9 cellular contexts compared by ENCODE assay signal in the genomic region with DNA sequence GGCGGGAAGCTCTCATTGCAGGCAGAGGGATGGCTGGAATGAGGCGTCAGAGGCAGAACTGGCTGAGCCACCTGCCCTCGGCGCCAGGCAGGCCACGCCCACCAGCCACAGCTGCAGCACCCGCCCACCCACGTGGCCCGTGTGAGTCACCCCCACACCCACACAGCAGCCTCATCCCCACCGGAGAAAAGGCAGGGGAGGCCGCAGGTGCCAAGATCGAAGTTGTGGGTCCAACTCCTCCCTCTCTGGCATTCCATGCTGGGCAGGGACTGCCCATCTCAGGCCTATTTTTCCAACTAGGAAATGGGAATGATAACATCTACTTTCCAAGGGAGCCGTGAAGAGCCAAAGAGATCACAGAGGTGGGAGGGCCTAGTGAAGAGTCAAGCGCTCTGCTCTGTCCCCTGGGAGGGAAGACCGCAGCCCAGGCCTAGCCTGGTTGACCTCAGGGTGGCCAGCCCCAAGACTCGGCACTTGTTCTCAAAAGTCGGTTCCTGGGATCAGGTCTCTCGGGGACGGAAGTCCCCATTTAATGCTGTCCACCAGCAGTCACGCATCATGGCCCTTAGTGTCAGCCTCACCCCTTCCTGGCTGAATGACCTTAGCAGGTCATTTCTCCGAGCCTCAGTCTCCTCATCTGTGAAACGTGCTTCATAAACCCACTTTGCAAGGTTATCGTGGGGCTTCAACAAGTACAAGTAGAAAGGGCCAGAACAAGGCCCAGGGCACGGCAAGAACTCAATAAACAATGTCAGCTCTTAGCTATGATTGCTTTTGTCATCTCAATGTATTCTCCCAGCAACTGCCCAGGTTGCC. TPM values are rescaled to one million over a fixed set of nuclear protein-coding genes. Genes with fewer than 3 reads are reported as not detected.
DNase-seq lines count a peak whose midpoint lies in the region; ATAC-seq and TF ChIP-seq lines count a peak whose summit lies in the region.
"Had no signal": no experiment of that assay in that cellular context is flagged by ENCODE, and none has a peak within 500 bp of the region (broad histone marks: within the 10 kb centered on the region; RNA-seq: fewer than 3 reads in every experiment).

Gene TRPV3 (minus strand): TSS at position 45 of the 816 bp plus-strand sequence. CDS start 2,962 bp downstream, outside the sequence.

- H3K27me3 ChIP-seq in effector memory CD4-positive, alpha-beta T cell (replicated peaks; ENCODE audit: control insufficient read depth, insufficient read depth, low read length, poor library complexity, severe bottlenecking), result no peaks in the 10 kb centered on the region

- H3K4me3 ChIP-seq in GM12864 (ENCODE audit: low read depth, low read length), result peak within 1 kb of the TSS; percentile 47
- H3K4me3 ChIP-seq in effector memory CD4-positive, alpha-beta T cell (ENCODE audit: insufficient read depth, low read depth, low read length, poor library complexity, severe bottlenecking), result no peak within 1 kb of the TSS

- no peak for TF ChIP-seq CTCF in GM12864 (IDR thresholded peaks at IDR 0.05; ENCODE audit: low read depth, low read length, missing control alignments)

- no peaks in the 10 kb centered on the region for H3K36me3 ChIP-seq in effector memory CD4-positive, alpha-beta T cell (ENCODE audit: control insufficient read depth, insufficient read depth, low read length)

- H3K9me3 ChIP-seq in effector memory CD4-positive, alpha-beta T cell (ENCODE audit: control insufficient read depth, low read length), result no peaks in the 10 kb centered on the region

- ATAC-seq in HG03039 (IDR thresholded peaks at IDR 0.05; ENCODE audit: unreplicated experiment), result peak; percentile 32

- H3K27ac ChIP-seq in effector memory CD4-positive, alpha-beta T cell (ENCODE audit: insufficient read depth, low read length, poor library complexity, severe bottlenecking), result peak within 1 kb of the TSS; percentile 30
- H3K27ac ChIP-seq: HL-60 had no signal

- DNase-seq in GM12864 (ENCODE audit: low read depth), result peak; percentile 24
- DNase-seq in activated CD4-positive, CD25-positive, alpha-beta regulatory T cell treated with anti-CD3 and anti-CD28 coated beads, Interleukin-2, amount 50 U/mL, for 72 hours, result peak; percentile 75
- peak; percentile 29 to 52 (median 34) for DNase-seq in effector memory CD4-positive, alpha-beta T cell
- DNase-seq in stimulated activated CD4-positive, alpha-beta T cell treated with anti-CD3 and anti-CD28 coated beads, Interleukin-12 subunit alpha, Interleukin-12 subunit beta, amount 100 ng/mL, for 4 hours, result peak; percentile 60
- DNase-seq in medulla oblongata (ENCODE audit: extremely low spot score), result no peak
- no peak for DNase-seq in islet precursor cell
- DNase-seq in cerebellum (ENCODE audit: low spot score), result no peak

- H3K4me1 ChIP-seq in effector memory CD4-positive, alpha-beta T cell (ENCODE audit: control insufficient read depth, insufficient read depth, low read length, poor library complexity, severe bottlenecking), result peaks cover 6% of the 10 kb centered on the region

RNA-seq across cellular contexts. Expression of gene TRPV3, which starts in this region (rescaled TPM):
- total RNA-seq in cerebellum, result 0.36 TPM

Comparison
In these comparisons a context has a peak if more than half of its experiments do, and no peak if none do; other contexts are left out.
1. DNase-seq: peak in GM12864 (single experiment), activated CD4-positive, CD25-positive, alpha-beta regulatory T cell treated with anti-CD3 and anti-CD28 coated beads, Interleukin-2, amount 50 U/mL, for 72 hours (single experiment), effector memory CD4-positive, alpha-beta T cell (3 of 3) and stimulated activated CD4-positive, alpha-beta T cell treated with anti-CD3 and anti-CD28 coated beads, Interleukin-12 subunit alpha, Interleukin-12 subunit beta, amount 100 ng/mL, for 4 hours (single experiment); none in medulla oblongata (single experiment), islet precursor cell (single experiment) and cerebellum (single experiment).